ENCODE assay signal across 8 cellular contexts in the genomic region with DNA sequence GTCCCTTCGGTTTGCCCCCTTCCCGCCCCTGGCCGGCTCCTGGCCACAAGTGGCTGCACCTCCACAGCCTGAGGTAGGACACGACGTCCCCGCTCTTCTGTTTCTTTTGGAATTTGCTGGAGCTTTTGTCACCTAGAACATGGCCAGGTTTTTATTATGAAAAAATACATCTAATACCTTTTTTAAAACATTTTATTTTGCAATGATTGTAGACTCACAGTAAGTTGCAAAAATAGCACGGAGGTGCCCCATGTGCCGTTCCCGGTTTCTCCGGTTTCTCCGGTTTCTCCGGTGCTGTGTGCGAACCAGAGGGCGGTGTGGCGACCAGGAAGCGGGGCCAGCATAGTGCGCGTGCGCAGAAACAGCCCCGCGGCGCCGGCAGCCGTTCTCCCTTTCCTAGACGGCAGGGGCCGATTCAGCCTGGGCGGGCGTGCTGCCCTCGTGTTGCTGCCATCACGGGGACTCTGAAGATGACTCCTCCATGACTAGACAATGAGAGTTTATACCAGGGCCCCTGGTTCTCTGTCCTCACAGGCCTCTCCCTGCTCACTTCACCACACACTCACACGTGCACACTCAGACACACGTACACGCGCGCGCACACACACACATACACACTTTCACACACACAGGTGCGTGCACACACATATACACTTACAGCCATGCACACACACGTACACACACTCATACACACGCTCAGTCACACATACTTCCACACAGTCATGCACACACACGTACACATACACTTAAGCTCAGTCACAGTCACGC.
DNase-seq lines count a peak whose midpoint lies in the region; ATAC-seq, FAIRE-seq and TF ChIP-seq lines count a peak whose summit lies in the region.

No MANE protein-coding gene starts in this region.

- peak overlapping the region; percentile 31 for H3K18ac ChIP-seq in H9 (ENCODE audit: insufficient read length, low read depth, low read length)

- no peak overlapping the region for H2BK20ac ChIP-seq in H9 (ENCODE audit: low read depth, low read length, poor library complexity, severe bottlenecking)

- H3K4me2 ChIP-seq in H9 (ENCODE audit: insufficient read depth, insufficient read length, low read length), result no peak overlapping the region

- H2BK120ac ChIP-seq in H9 (ENCODE audit: low read depth, low read length, poor library complexity, severe bottlenecking), result no peak overlapping the region

- no peak overlapping the region; a peak in 1 of 7 replicates for H3K27ac Mint-ChIP-seq in H9
- H3K27ac Mint-ChIP-seq in WTC11, result peak overlapping the region; percentile 67; the same call in 1 of the 2 replicates

- no peak overlapping the region for H3K23ac ChIP-seq in H9 (ENCODE audit: insufficient read length, low read depth, low read length)

- no peaks in the 10 kb centered on the region for H3K27me3 ChIP-seq in H9 (ENCODE audit: insufficient read depth, low read length)
- no peaks in the 10 kb centered on the region for H3K27me3 ChIP-seq in bronchial epithelial cell (ENCODE audit: control insufficient read depth, insufficient read depth, low read length)
- no peaks in the 10 kb centered on the region for H3K27me3 ChIP-seq in kidney epithelial cell (ENCODE audit: control insufficient read depth, insufficient read depth, low read length)

- POLR2A ChIA-PET in WTC11 (lab: Charles Lee), result no interaction called here

- CTCF ChIA-PET in WTC11 (lab: Charles Lee), result interaction anchor here (0.7 kb wide), 1 partner anchor 14 kb away, joined by 4 read pairs; no protein-coding TSS in a partner anchor

- no peak overlapping the region for H3K27ac ChIP-seq in H9 (ENCODE audit: insufficient read length, low read depth, low read length)

- H3K79me1 ChIP-seq in H9 (ENCODE audit: insufficient read depth, low read depth, low read length, poor library complexity, severe bottlenecking), result no peaks in the 10 kb centered on the region

- no peak overlapping the region for H2BK5ac ChIP-seq in H9 (ENCODE audit: insufficient read length, low read length)

- H3K9ac ChIP-seq in H9 (ENCODE audit: extremely low read depth, insufficient read length, low read length), result no peak overlapping the region

- peak overlapping the region; percentile 19 for H3K4me3 ChIP-seq in bronchial epithelial cell (ENCODE audit: low read depth, low read length)
- peak overlapping the region; percentile 18 for H3K4me3 ChIP-seq in kidney epithelial cell (ENCODE audit: low read depth, low read length)

- H3K23me2 ChIP-seq in H9 (ENCODE audit: insufficient read length, low read depth, low read length, poor library complexity, severe bottlenecking), result no peaks in the 10 kb centered on the region

- H3K27me3 Mint-ChIP-seq in H9 (ENCODE audit: low read depth) (peaks cover 30% of the 10 kb centered on the region), WTC11 (ENCODE audit: low read depth) (peaks cover 16% of the 10 kb centered on the region)

- peak overlapping the region; percentile 41 for H4K5ac ChIP-seq in H9 (ENCODE audit: insufficient read length, low read depth, low read length)

- H2AFZ ChIP-seq in H9 (ENCODE audit: low read length), result no peak overlapping the region

- no peak overlapping the region for H2AK5ac ChIP-seq in H9 (ENCODE audit: insufficient read length, low read length)

- no peak overlapping the region for H3T11ph ChIP-seq in H9 (ENCODE audit: low read length)

- H2BK15ac ChIP-seq in H9 (ENCODE audit: low read depth, low read length), result no peak overlapping the region

- no peak overlapping the region for H4K91ac ChIP-seq in H9 (ENCODE audit: insufficient read length, low read depth, low read length)

- no peaks in the 10 kb centered on the region for H3K36me3 ChIP-seq in bronchial epithelial cell (ENCODE audit: control insufficient read depth, insufficient read depth, low read length)
- H3K36me3 ChIP-seq in kidney epithelial cell (ENCODE audit: control insufficient read depth, insufficient read depth, low read length), result no peaks in the 10 kb centered on the region

- H3K4me1 ChIP-seq in H9 (ENCODE audit: insufficient read depth, low read length), result no peaks in the 10 kb centered on the region

- no peaks in the 10 kb centered on the region for H3K9me3 ChIP-seq in H9 (ENCODE audit: control insufficient read depth, low read depth, low read length)

- no peak; the same call in 1 of the 3 replicates for TF ChIP-seq CTCF in H9 (conservative IDR thresholded peaks at IDR 0.05)
- TF ChIP-seq CTCF in WTC11 (IDR thresholded peaks at IDR 0.05), result no peak
- peak; percentile 9 for TF ChIP-seq CTCF in bronchial epithelial cell (IDR thresholded peaks at IDR 0.05; ENCODE audit: insufficient read depth, low read length, severe bottlenecking)
- TF ChIP-seq CTCF in kidney epithelial cell (IDR thresholded peaks at IDR 0.05; ENCODE audit: insufficient read depth, low read length, poor library complexity, severe bottlenecking), result peak; percentile 26

- H4K20me1 ChIP-seq in H9 (ENCODE audit: control insufficient read depth, insufficient read depth, insufficient read length), result no peaks in the 10 kb centered on the region

- no CpG with 5 or more reads among the region's 41 CpGs for WGBS in H9 (ENCODE audit: extremely low coverage, insufficient read length, low lambda C conversion rate)

- H3K4me3 Mint-ChIP-seq in H9, result peak overlapping the region; percentile 41 to 44; a peak in 3 of 5 replicates
- H3K4me3 Mint-ChIP-seq in WTC11, result peak overlapping the region; percentile 48

- H3K79me2 ChIP-seq in H9 (ENCODE audit: insufficient read depth, low read length), result no peaks in the 10 kb centered on the region

- H3K56ac ChIP-seq in H9 (ENCODE audit: insufficient read length, low read depth, low read length), result no peak overlapping the region

- FAIRE-seq in bronchial epithelial cell (lab: Jason Lieb, UNC), result peak; percentile 60

- no peak overlapping the region for H3K4ac ChIP-seq in H9 (ENCODE audit: low read depth, low read length)

- no peak overlapping the region for H2BK12ac ChIP-seq in H9 (ENCODE audit: insufficient read length, low read depth, low read length)

- peak; percentile 89 for DNase-seq in DMS 273 (lab: John Stamatoyannopoulos, UW; ENCODE audit: unreplicated experiment)
- DNase-seq in H9, result peak; percentile 80
- DNase-seq in NCI-H2029 treated with DMSO at 0.1 percent for 48 hours (lab: John Stamatoyannopoulos, UW), result peak; percentile 86
- peak; percentile 87 for DNase-seq in WTC11 (ENCODE audit: low spot score)
- DNase-seq in bronchial epithelial cell (ENCODE audit: low read depth), result peak; percentile 85
- DNase-seq in kidney epithelial cell (ENCODE audit: low read depth), result no peak
- peak; percentile 60 to 77 (median 72) for DNase-seq in stimulated activated CD4-positive, alpha-beta T cell treated with anti-CD3 and anti-CD28 coated beads, Interleukin-1b, Interleukin-23, amount 100 ng/mL, for 24 hours (ENCODE audit: low read depth in 4 of 4, low spot score in 1 of 4)

- ATAC-seq in WTC11 (peak; percentile 78), GM19397 (IDR thresholded peaks at IDR 0.05; ENCODE audit: unreplicated experiment) (no peak)

- H3K4me1 Mint-ChIP-seq in H9, result peaks cover 8 to 21% of the 10 kb centered on the region in 2 experiments
- peaks cover 21% of the 10 kb centered on the region for H3K4me1 Mint-ChIP-seq in WTC11

- H3K9me3 Mint-ChIP-seq in H9 (no peaks in the 10 kb centered on the region; a peak in 2 of 5 replicates), WTC11 (no peaks in the 10 kb centered on the region)

- H3K14ac ChIP-seq in H9 (ENCODE audit: insufficient read depth, low read length), result no peak overlapping the region

- H3K36me3 Mint-ChIP-seq in H9 (ENCODE audit: insufficient read depth in 1 of 3, low read depth in 3 of 3), result no peaks in the 10 kb centered on the region; a peak in 1 of 7 replicates
- H3K36me3 Mint-ChIP-seq in WTC11, result no peaks in the 10 kb centered on the region

- no peak overlapping the region for H4K8ac ChIP-seq in H9 (replicated peaks; ENCODE audit: insufficient read length, low read depth, low read length)

TF ChIP-seq in WTC11, 78 proteins besides CTCF, POLR2A, EP300 and RAD21 (continues in another document):
- TF ChIP-seq FOXP1 (CRISPR knock-in tag; IDR thresholded peaks at IDR 0.05; ENCODE audit: borderline replicate concordance) (peak; percentile 61; the same call in 1 of the 2 replicates), GABPB1 (CRISPR knock-in tag; IDR thresholded peaks at IDR 0.05) (0 out of 2 replicates have a peak, but pooled peaks have one; percentile 26), ZNF232 (CRISPR knock-in tag; IDR thresholded peaks at IDR 0.05) (no peak), FOXJ3 (CRISPR knock-in tag; IDR thresholded peaks at IDR 0.05; ENCODE audit: borderline replicate concordance) (no peak)
- TF ChIP-seq, protein P1, sequence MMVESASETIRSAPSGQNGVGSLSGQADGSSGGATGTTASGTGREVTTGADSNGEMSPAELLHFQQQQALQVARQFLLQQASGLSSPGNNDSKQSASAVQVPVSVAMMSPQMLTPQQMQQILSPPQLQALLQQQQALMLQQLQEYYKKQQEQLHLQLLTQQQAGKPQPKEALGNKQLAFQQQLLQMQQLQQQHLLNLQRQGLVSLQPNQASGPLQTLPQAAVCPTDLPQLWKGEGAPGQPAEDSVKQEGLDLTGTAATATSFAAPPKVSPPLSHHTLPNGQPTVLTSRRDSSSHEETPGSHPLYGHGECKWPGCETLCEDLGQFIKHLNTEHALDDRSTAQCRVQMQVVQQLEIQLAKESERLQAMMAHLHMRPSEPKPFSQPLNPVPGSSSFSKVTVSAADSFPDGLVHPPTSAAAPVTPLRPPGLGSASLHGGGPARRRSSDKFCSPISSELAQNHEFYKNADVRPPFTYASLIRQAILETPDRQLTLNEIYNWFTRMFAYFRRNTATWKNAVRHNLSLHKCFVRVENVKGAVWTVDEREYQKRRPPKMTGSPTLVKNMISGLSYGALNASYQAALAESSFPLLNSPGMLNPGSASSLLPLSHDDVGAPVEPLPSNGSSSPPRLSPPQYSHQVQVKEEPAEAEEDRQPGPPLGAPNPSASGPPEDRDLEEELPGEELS (CRISPR knock-in tag; IDR thresholded peaks at IDR 0.05), result no peak
- TF ChIP-seq, protein P2, sequence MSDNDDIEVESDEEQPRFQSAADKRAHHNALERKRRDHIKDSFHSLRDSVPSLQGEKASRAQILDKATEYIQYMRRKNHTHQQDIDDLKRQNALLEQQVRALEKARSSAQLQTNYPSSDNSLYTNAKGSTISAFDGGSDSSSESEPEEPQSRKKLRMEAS (CRISPR knock-in tag; IDR thresholded peaks at IDR 0.05), result peak; percentile 85
- TF ChIP-seq, protein P3, sequence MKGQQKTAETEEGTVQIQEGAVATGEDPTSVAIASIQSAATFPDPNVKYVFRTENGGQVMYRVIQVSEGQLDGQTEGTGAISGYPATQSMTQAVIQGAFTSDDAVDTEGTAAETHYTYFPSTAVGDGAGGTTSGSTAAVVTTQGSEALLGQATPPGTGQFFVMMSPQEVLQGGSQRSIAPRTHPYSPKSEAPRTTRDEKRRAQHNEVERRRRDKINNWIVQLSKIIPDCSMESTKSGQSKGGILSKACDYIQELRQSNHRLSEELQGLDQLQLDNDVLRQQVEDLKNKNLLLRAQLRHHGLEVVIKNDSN (CRISPR knock-in tag; IDR thresholded peaks at IDR 0.05), result peak; percentile 43; the same call in 1 of the 2 replicates

Comparison
In these comparisons a context has a peak if more than half of its experiments do, and no peak if none do; other contexts are left out.
1. CTCF ChIP-seq: peak in bronchial epithelial cell (single experiment) and kidney epithelial cell (single experiment); none in H9 (single experiment) and WTC11 (single experiment).